ENCODE assay signal across 15 cellular contexts in genomic region chr4:131613086-131613823, GRCh38.
DNase-seq lines count a peak whose midpoint lies in the region; ATAC-seq and TF ChIP-seq lines count a peak whose summit lies in the region.
"Had no signal": no experiment of that assay in that cellular context is flagged by ENCODE, and none has a peak within 500 bp of the region (broad histone marks: within the 10 kb centered on the region; RNA-seq: fewer than 3 reads in every experiment).

No MANE protein-coding gene starts in this region.

- H3K27me3 Mint-ChIP-seq in glutamatergic neuron (ENCODE audit: unreplicated experiment): no peaks in the 10 kb centered on the region
- H3K27me3 Mint-ChIP-seq: activated T-helper 17 cell treated with anti-CD3 and anti-CD28 coated beads, Interleukin-2, amount 50 U/mL, for 72 hours had no signal

- ATAC-seq in GM18511 (IDR thresholded peaks at IDR 0.05; ENCODE audit: unreplicated experiment) (peak; percentile 41), GM21447 (IDR thresholded peaks at IDR 0.05; ENCODE audit: unreplicated experiment) (peak; percentile 38), HG03039 (IDR thresholded peaks at IDR 0.05; ENCODE audit: unreplicated experiment) (peak; percentile 36), HG03571 (IDR thresholded peaks at IDR 0.05; ENCODE audit: unreplicated experiment) (peak; percentile 44)
- no peak for ATAC-seq in stimulated activated effector memory CD8-positive, alpha-beta T cell treated with anti-CD3 and anti-CD28 coated beads, Interleukin-12 subunit alpha, Interleukin-12 subunit beta, amount 100 ng/mL, for 72 hours
- ATAC-seq: activated T-helper 17 cell treated with anti-CD3 and anti-CD28 coated beads, Interleukin-2, amount 50 U/mL, for 72 hours; right lobe of liver had no signal

- DNase-seq in glutamatergic neuron (no peak), NCI-H2029 (lab: John Stamatoyannopoulos, UW) (no peak), DMS153 treated with DMSO at 0.1 percent for 48 hours (lab: John Stamatoyannopoulos, UW; ENCODE audit: unreplicated experiment) (no peak)
- DNase-seq in stimulated activated effector memory CD8-positive, alpha-beta T cell treated with anti-CD3 and anti-CD28 coated beads, Interleukin-12 subunit alpha, Interleukin-12 subunit beta, amount 100 ng/mL, for 72 hours (ENCODE audit: low spot score in 2 of 2): no peak
- DNase-seq: dermis blood vessel endothelial cell; KG1; NCI-H2029 treated with DMSO at 0.1 percent for 48 hours; right lobe of liver; stimulated activated naive CD4-positive, alpha-beta T cell treated with Interleukin-2 at 50 U/mL for 16 hours; T1000 had no signal

- H3K9me3 Mint-ChIP-seq in glutamatergic neuron (ENCODE audit: unreplicated experiment): no peaks in the 10 kb centered on the region
- peaks cover 14% of the 10 kb centered on the region for H3K9me3 Mint-ChIP-seq in stimulated activated effector memory CD8-positive, alpha-beta T cell treated with anti-CD3 and anti-CD28 coated beads, Interleukin-12 subunit alpha, Interleukin-12 subunit beta, amount 100 ng/mL, for 72 hours

- H3K36me3 Mint-ChIP-seq in glutamatergic neuron (ENCODE audit: unreplicated experiment): no peaks in the 10 kb centered on the region
- H3K36me3 Mint-ChIP-seq in stimulated activated effector memory CD8-positive, alpha-beta T cell treated with anti-CD3 and anti-CD28 coated beads, Interleukin-12 subunit alpha, Interleukin-12 subunit beta, amount 100 ng/mL, for 72 hours: no peaks in the 10 kb centered on the region

- no peak overlapping the region for H3K27ac Mint-ChIP-seq in glutamatergic neuron (ENCODE audit: unreplicated experiment)
- no peak overlapping the region for H3K27ac Mint-ChIP-seq in stimulated activated effector memory CD8-positive, alpha-beta T cell treated with anti-CD3 and anti-CD28 coated beads, Interleukin-12 subunit alpha, Interleukin-12 subunit beta, amount 100 ng/mL, for 72 hours
- H3K27ac Mint-ChIP-seq: activated T-helper 17 cell treated with anti-CD3 and anti-CD28 coated beads, Interleukin-2, amount 50 U/mL, for 72 hours had no signal

- no peak overlapping the region for H3K4me3 Mint-ChIP-seq in glutamatergic neuron (ENCODE audit: unreplicated experiment)
- H3K4me3 Mint-ChIP-seq in stimulated activated effector memory CD8-positive, alpha-beta T cell treated with anti-CD3 and anti-CD28 coated beads, Interleukin-12 subunit alpha, Interleukin-12 subunit beta, amount 100 ng/mL, for 72 hours: no peak overlapping the region
- H3K4me3 Mint-ChIP-seq: activated T-helper 17 cell treated with anti-CD3 and anti-CD28 coated beads, Interleukin-2, amount 50 U/mL, for 72 hours had no signal

- H3K4me1 Mint-ChIP-seq in glutamatergic neuron (ENCODE audit: low read depth, unreplicated experiment): no peaks in the 10 kb centered on the region
- H3K4me1 Mint-ChIP-seq in stimulated activated effector memory CD8-positive, alpha-beta T cell treated with anti-CD3 and anti-CD28 coated beads, Interleukin-12 subunit alpha, Interleukin-12 subunit beta, amount 100 ng/mL, for 72 hours: no peaks in the 10 kb centered on the region
- H3K4me1 Mint-ChIP-seq: activated T-helper 17 cell treated with anti-CD3 and anti-CD28 coated beads, Interleukin-2, amount 50 U/mL, for 72 hours had no signal

- TF ChIP-seq CTCF in glutamatergic neuron (IDR thresholded peaks at IDR 0.05; ENCODE audit: partially characterized antibody, unreplicated experiment): no peak
